In the genomic region with DNA sequence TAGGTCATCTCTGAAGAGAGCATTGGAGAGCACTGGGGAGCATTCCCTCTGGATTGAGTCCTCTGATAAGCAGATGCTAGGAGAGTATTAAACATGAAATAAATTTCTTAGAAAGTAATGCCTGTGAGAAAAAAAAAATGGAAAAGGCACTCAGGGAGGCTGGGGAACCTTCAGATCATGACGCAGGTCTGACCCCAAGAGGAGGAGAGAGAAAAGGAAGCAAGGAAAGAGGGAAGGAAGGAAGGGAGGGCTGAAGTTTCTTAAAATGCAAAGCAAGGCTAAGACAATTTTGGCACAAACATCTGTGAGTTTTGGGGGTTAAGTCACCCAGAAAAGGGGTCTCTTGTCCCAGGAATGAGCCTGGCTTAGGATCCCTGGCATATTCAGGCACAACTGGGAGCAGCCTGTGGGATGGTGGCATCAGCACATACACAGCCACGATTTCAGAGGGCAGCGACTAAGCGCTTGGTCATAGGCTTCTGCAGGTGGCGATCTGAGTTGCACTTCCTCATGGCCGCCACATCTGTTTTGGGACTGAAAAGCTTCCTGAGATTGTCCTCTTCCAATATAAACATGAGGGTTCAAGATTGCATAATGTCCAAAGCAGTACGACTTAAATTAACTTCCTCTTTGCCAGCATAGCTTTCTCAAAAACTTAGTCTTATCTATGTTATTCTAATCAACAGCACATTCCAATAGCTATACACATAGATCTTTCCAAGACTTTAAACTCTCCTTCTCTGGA, we compare ENCODE assay signal across 15 cellular contexts.
DNase-seq lines count a peak whose midpoint lies in the region; ATAC-seq and TF ChIP-seq lines count a peak whose summit lies in the region.
"Had no signal": no experiment of that assay in that cellular context is flagged by ENCODE, and none has a peak within 500 bp of the region (broad histone marks: within the 10 kb centered on the region; RNA-seq: fewer than 3 reads in every experiment).

No MANE protein-coding gene starts in this region.

- no peak overlapping the region for H3K4me3 Mint-ChIP-seq in type B pancreatic cell
- H3K4me3 Mint-ChIP-seq: activated T-cell treated with anti-CD3 and anti-CD28 coated beads, Interleukin-2, amount 50 U/mL, for 24 hours; T-cell had no signal

- TF ChIP-seq POLR2A in tibial nerve (IDR thresholded peaks at IDR 0.05): no peak

- no peaks in the 10 kb centered on the region for H3K4me1 Mint-ChIP-seq in type B pancreatic cell (ENCODE audit: unreplicated experiment)
- H3K4me1 Mint-ChIP-seq: T-cell had no signal

- TF ChIP-seq EP300 in tibial nerve (IDR thresholded peaks at IDR 0.05): no peak

- DNase-seq in Right ventricle myocardium superior: peak; percentile 43
- no peak for DNase-seq in right atrium auricular region (ENCODE audit: low spot score)
- DNase-seq in RKO (ENCODE audit: low spot score): peak; percentile 39
- peak; percentile 31 for DNase-seq in left ventricle myocardium superior
- DNase-seq in stimulated activated CD4-positive, alpha-beta T cell treated with anti-CD3 and anti-CD28 coated beads, Interleukin-2, amount 100 ng/mL, for 48 hours: no peak
- no peak for DNase-seq in tibial nerve (ENCODE audit: low spot score in 2 of 2)
- no peak for DNase-seq in foreskin fibroblast
- DNase-seq in type B pancreatic cell (ENCODE audit: extremely low spot score, unreplicated experiment): no peak
- DNase-seq: ACHN; activated CD4-positive, alpha-beta T cell treated with anti-CD3 and anti-CD28 coated beads for 4 hours; activated T-cell treated with anti-CD3 and anti-CD28 coated beads, Interleukin-2, amount 50 U/mL, for 24 hours; stimulated activated CD4-positive, alpha-beta T cell treated with anti-CD3 and anti-CD28 coated beads, Interleukin-12 subunit alpha, Interleukin-12 subunit beta, amount 100 ng/mL, for 4 hours; T-cell; testis had no signal

- WGBS in tibial nerve, 2 donors: 64 to 65% methylated on average over 7 of the region's 7 CpGs

- H3K4me1 ChIP-seq in right atrium auricular region (no peaks in the 10 kb centered on the region), tibial nerve (no peaks in the 10 kb centered on the region)
- H3K4me1 ChIP-seq: testis had no signal

- no peaks in the 10 kb centered on the region for H3K36me3 Mint-ChIP-seq in type B pancreatic cell
- H3K36me3 Mint-ChIP-seq: T-cell had no signal

- H3K27me3 Mint-ChIP-seq in type B pancreatic cell: peaks cover 3% of the 10 kb centered on the region
- H3K27me3 Mint-ChIP-seq: activated T-cell treated with anti-CD3 and anti-CD28 coated beads, Interleukin-2, amount 50 U/mL, for 24 hours; T-cell had no signal

- no peaks in the 10 kb centered on the region for H3K9me3 Mint-ChIP-seq in type B pancreatic cell

- ATAC-seq in Right ventricle myocardium superior (ENCODE audit: poor library complexity) (peak; percentile 57), left ventricle myocardium superior (peak; percentile 64)
- ATAC-seq: K562, T-cell had no signal

- H3K4me3 ChIP-seq in right atrium auricular region (no peak overlapping the region), tibial nerve (no peak overlapping the region), foreskin fibroblast (ENCODE audit: low read depth in 1 of 2, low read length in 2 of 2) (no peak overlapping the region)
- H3K4me3 ChIP-seq: K562, testis had no signal

- H3K36me3 ChIP-seq in right atrium auricular region (no peaks in the 10 kb centered on the region), tibial nerve (no peaks in the 10 kb centered on the region)

- H3K9me3 ChIP-seq in right atrium auricular region (no peaks in the 10 kb centered on the region), tibial nerve (no peaks in the 10 kb centered on the region)
- H3K9me3 ChIP-seq: testis had no signal

- TF ChIP-seq CTCF in right atrium auricular region (IDR thresholded peaks at IDR 0.05) (no peak), tibial nerve (IDR thresholded peaks at IDR 0.05) (no peak), foreskin fibroblast (IDR thresholded peaks at IDR 0.05; ENCODE audit: low read depth, low read length) (no peak), type B pancreatic cell (conservative IDR thresholded peaks at IDR 0.05) (no peak)

- H3K27ac ChIP-seq in right atrium auricular region (no peak overlapping the region), tibial nerve (no peak overlapping the region)
- H3K27ac ChIP-seq: testis had no signal

- intact Hi-C loops in Right ventricle myocardium superior (cut with DNase I) (no loop called here), left ventricle myocardium superior (cut with micrococcal nuclease) (no loop called here)

- no peak overlapping the region for H3K27ac Mint-ChIP-seq in type B pancreatic cell
- H3K27ac Mint-ChIP-seq: activated T-cell treated with anti-CD3 and anti-CD28 coated beads, Interleukin-2, amount 50 U/mL, for 24 hours; T-cell had no signal

- H3K27me3 ChIP-seq in right atrium auricular region (no peaks in the 10 kb centered on the region), tibial nerve (no peaks in the 10 kb centered on the region)
- H3K27me3 ChIP-seq: testis had no signal

Comparison
In these comparisons a context has a peak if more than half of its experiments do, and no peak if none do; other contexts are left out.
1. DNase-seq: peak in Right ventricle myocardium superior (single experiment), RKO (single experiment) and left ventricle myocardium superior (single experiment); none in right atrium auricular region (single experiment), stimulated activated CD4-positive, alpha-beta T cell treated with anti-CD3 and anti-CD28 coated beads, Interleukin-2, amount 100 ng/mL, for 48 hours (0 of 2), tibial nerve (0 of 2), foreskin fibroblast (0 of 2) and type B pancreatic cell (single experiment).